In the genomic region with DNA sequence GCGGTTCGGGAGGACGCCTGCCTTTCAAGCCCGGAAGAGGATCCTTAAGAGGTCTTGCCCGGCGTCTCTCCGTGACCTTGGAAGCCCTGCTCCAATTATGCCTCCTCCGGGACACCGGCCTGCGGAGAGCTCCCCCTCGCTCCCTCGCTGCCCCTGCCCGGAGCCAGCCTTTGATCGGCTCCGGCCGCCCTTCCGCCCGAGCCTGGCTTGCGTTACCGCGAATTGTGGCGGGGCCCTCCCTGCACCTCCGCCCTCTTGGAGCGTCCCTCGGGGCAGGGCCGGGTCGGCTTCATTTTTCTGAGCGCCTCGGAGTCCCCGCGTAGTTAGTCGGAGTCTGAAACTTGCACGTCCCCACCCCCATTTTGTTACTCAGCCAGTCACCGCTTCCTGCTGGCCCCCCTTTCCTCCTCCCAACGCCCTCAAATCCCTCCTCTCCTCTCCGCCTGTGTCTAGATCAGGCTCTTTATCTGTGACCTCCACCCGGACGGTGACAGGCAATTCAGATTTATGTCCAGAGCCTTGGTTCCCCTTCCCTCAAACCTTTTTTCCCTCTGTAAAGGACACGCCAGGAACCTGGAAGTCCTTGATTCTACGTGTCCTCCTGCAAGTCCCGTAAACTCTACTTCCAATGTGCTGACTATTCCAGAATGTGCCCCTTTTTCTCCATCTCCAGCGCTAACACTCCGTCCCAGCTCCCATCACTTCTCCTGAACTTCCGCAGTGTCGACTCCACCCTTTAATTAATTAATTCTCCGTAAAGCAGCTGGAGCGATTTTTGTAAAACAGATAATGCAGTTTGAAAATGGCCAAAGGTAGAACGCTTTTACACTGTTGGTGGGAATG, we compare ENCODE assay signal across 8 cellular contexts. TPM values are rescaled to one million over a fixed set of nuclear protein-coding genes. Genes with fewer than 3 reads are reported as not detected.
DNase-seq lines count a peak whose midpoint lies in the region; ATAC-seq lines count a peak whose summit lies in the region.

No MANE protein-coding gene starts in this region.

- peak overlapping the region; percentile 95 for H3K9ac ChIP-seq in iPS-18a (ENCODE audit: low read length)

- DNase-seq in GM03348 (ENCODE audit: low spot score) (peak; percentile 82), H4 (ENCODE audit: low spot score) (peak; percentile 75), M059J (ENCODE audit: low read depth) (peak; percentile 83), astrocyte of the hippocampus (ENCODE audit: low read depth, low spot score) (peak; percentile 82)
- peak; percentile 86 for DNase-seq in T-helper 2 cell treated with Interferon-gamma antibody and Interleukin-4, amounts not matched to agents 5 μg/mL and 100 μg/mL, for 36 hours (ENCODE audit: low spot score)

- peak overlapping the region; percentile 99 for H3K27ac Mint-ChIP-seq in T-helper 2 cell treated with Interferon-gamma antibody and Interleukin-4, amounts not matched to agents 5 μg/mL and 100 μg/mL, for 36 hours

- H3K9me3 ChIP-seq in iPS-18a (ENCODE audit: control insufficient read depth, low read depth, low read length): no peaks in the 10 kb centered on the region

- H3K4me3 Mint-ChIP-seq in T-helper 2 cell treated with Interferon-gamma antibody and Interleukin-4, amounts not matched to agents 5 μg/mL and 100 μg/mL, for 36 hours: peak overlapping the region; percentile 97

- H3K9me3 Mint-ChIP-seq in T-helper 2 cell treated with Interferon-gamma antibody and Interleukin-4, amounts not matched to agents 5 μg/mL and 100 μg/mL, for 36 hours: no peaks in the 10 kb centered on the region

- peaks cover 5% of the 10 kb centered on the region for H3K4me1 ChIP-seq in iPS-18a (ENCODE audit: control insufficient read depth, low read depth, low read length)

- no peaks in the 10 kb centered on the region for H3K27me3 Mint-ChIP-seq in T-helper 2 cell treated with Interferon-gamma antibody and Interleukin-4, amounts not matched to agents 5 μg/mL and 100 μg/mL, for 36 hours (ENCODE audit: low read depth)

- H3K36me3 Mint-ChIP-seq in T-helper 2 cell treated with Interferon-gamma antibody and Interleukin-4, amounts not matched to agents 5 μg/mL and 100 μg/mL, for 36 hours (ENCODE audit: low read depth): peaks cover 6% of the 10 kb centered on the region

- ATAC-seq in GM18517 (IDR thresholded peaks at IDR 0.05; ENCODE audit: unreplicated experiment): no peak

- H3K27ac ChIP-seq in iPS-18a (ENCODE audit: low read length) (peak overlapping the region; percentile 14), skin epidermis (peak overlapping the region; percentile 82 to 100 (median 98))

- H3K27me3 ChIP-seq in iPS-18a (ENCODE audit: control insufficient read depth, insufficient read depth, low read length): no peaks in the 10 kb centered on the region

- H3K36me3 ChIP-seq in iPS-18a (ENCODE audit: control insufficient read depth, low read depth, low read length): no peaks in the 10 kb centered on the region

- peak overlapping the region; percentile 75 for H3K4me3 ChIP-seq in iPS-18a (ENCODE audit: low read length)
- peak overlapping the region; percentile 58 to 89 (median 70) for H3K4me3 ChIP-seq in skin epidermis

- H3K4me1 Mint-ChIP-seq in T-helper 2 cell treated with Interferon-gamma antibody and Interleukin-4, amounts not matched to agents 5 μg/mL and 100 μg/mL, for 36 hours (ENCODE audit: low read depth): peaks cover 9% of the 10 kb centered on the region

RNA-seq across cellular contexts. Expression of gene RABEP2, which starts 0.6 kb away (rescaled TPM):
- total RNA-seq in H4 (2014; rRNA removed; shearing (Covaris generic)): 13.7 and 31.9 TPM in 2 replicates
- 14.7 and 38.1 TPM in 2 replicates for total RNA-seq in M059J (2014; rRNA removed; shearing (Covaris generic))

RNA-seq across cellular contexts. Expression of gene CD19, which starts 6.2 kb away (rescaled TPM):
- total RNA-seq in H4 (2014; rRNA removed; shearing (Covaris generic)): not detected in 2 replicates
- total RNA-seq in M059J (2014; rRNA removed; shearing (Covaris generic)): not detected in 2 replicates

RNA-seq across cellular contexts. Expression of gene NFATC2IP, which starts 25.1 kb away (rescaled TPM):
- 9.9 and 12.7 TPM in 2 replicates for total RNA-seq in H4 (2014; rRNA removed; shearing (Covaris generic))
- total RNA-seq in M059J (2014; rRNA removed; shearing (Covaris generic)): 22.2 and 23.7 TPM in 2 replicates

RNA-seq across cellular contexts. Expression of gene ATP2A1, which starts 47.3 kb away (rescaled TPM):
- total RNA-seq in H4 (2014; rRNA removed; shearing (Covaris generic)): 0.04 TPM in 1 of 2 replicates, not detected in the other
- not detected in 2 replicates for total RNA-seq in M059J (2014; rRNA removed; shearing (Covaris generic))

RNA-seq across cellular contexts. Expression of gene SPNS1, which starts 49.0 kb away (rescaled TPM):
- 16.6 and 22.1 TPM in 2 replicates for total RNA-seq in H4 (2014; rRNA removed; shearing (Covaris generic))
- 28.8 and 48.7 TPM in 2 replicates for total RNA-seq in M059J (2014; rRNA removed; shearing (Covaris generic))
